ENCODE assay signal across 19 cellular contexts in the genomic region with DNA sequence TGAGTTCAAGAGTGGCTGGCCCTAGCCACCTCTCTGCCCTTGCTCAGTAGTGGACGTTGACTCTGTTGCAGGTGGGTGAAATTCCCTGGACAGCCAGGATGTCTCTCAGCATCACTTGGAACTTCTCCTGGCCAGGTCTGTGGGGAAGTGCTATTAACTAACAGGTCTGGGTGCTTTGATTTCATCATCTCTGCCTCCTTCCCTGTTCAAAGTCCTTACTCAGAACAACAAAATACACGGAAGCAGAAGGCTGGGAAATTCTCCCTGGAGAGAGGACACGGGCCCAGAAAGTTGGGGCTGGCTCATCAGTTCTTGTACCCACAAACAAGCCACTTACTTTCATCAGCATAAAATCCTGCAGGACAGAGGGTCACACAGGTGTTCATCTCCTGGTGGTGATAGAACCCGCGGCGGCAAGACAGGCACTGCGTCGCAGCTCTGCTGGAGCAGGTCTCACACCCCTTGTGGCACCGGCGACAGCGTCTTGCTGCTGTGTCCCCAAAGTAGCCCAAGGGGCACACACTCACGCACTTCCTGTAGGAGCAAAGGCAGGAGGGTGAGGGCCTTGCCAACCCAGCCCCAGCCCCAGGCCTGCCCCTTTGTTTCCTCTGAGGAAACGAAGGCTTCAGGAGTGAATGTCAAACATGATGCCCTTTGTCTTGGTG. TPM values are rescaled to one million over a fixed set of nuclear protein-coding genes. Genes with fewer than 3 reads are reported as not detected.
DNase-seq lines count a peak whose midpoint lies in the region; ATAC-seq, FAIRE-seq and TF ChIP-seq lines count a peak whose summit lies in the region.
"Had no signal": no experiment of that assay in that cellular context is flagged by ENCODE, and none has a peak within 500 bp of the region (broad histone marks: within the 10 kb centered on the region; RNA-seq: fewer than 3 reads in every experiment).

No MANE protein-coding gene starts in this region.

- DNase-seq in Caco-2 (peak in 1 of 2 experiments; percentile 47), colonic mucosa (peak; percentile 59), HepG2 (ENCODE audit: low spot score) (peak; percentile 61), progenitor cell of endocrine pancreas (ENCODE audit: low spot score, unreplicated experiment) (no peak), substantia nigra (lab: John Stamatoyannopoulos, UW) (no peak), iPS-NIHi7 (ENCODE audit: extremely low spot score) (no peak)
- no peak for DNase-seq in activated T-helper 1 cell treated with anti-CD3 and anti-CD28 coated beads, Interleukin-12 subunit alpha, Interleukin-12 subunit beta, Interleukin-2, Interleukin-4 antibody, amounts not matched to agents 30 ng/mL and 10 ng/mL and 1 ng/mL, durations not matched to agents 14 hours and 24 hours and 36 hours (ENCODE audit: low spot score)
- DNase-seq: COR-L47, HCEC 1CT, MM.1S, NCI-H1105 treated with DMSO at 0.1 percent for 48 hours, NCI-H1930, NCI-H2171, NCI-H446 treated with DMSO at 0.1 percent for 48 hours, NCI-H748 treated with DMSO at 0.1 percent for 48 hours, Right ventricle myocardium superior had no signal

- H3K4me1 ChIP-seq in Caco-2 (peaks cover 10% of the 10 kb centered on the region), colonic mucosa (no peaks in the 10 kb centered on the region), HepG2 (ENCODE audit: insufficient read depth, low read length) (peaks cover 26% of the 10 kb centered on the region)

- H2AFZ ChIP-seq in HepG2 (ENCODE audit: low read length), result no peak overlapping the region

- H3K9me3 Mint-ChIP-seq in Caco-2 (ENCODE audit: unreplicated experiment) (no peaks in the 10 kb centered on the region), progenitor cell of endocrine pancreas (ENCODE audit: low read depth) (no peaks in the 10 kb centered on the region)
- peaks cover 3% of the 10 kb centered on the region for H3K9me3 Mint-ChIP-seq in activated T-helper 1 cell treated with anti-CD3 and anti-CD28 coated beads, Interleukin-12 subunit alpha, Interleukin-12 subunit beta, Interleukin-2, Interleukin-4 antibody, amounts not matched to agents 30 ng/mL and 10 ng/mL and 1 ng/mL, durations not matched to agents 14 hours and 24 hours and 36 hours

- 0 out of 4 replicates have a peak, but pooled peaks of 1 of the 2 experiments have one; percentile 33 for TF ChIP-seq EP300 in HepG2 (IDR thresholded peaks at IDR 0.05; ENCODE audit: low read depth in 2 of 2, low read length in 2 of 2)
- TF ChIP-seq EP300 in HepG2 (CRISPR knock-in tag; IDR thresholded peaks at IDR 0.05; ENCODE audit: borderline replicate concordance), result no peak

- WGBS in HepG2 (ENCODE audit: low lambda C conversion rate), result 45% methylated on average over 4 of the region's 13 CpGs

- H3K27me3 ChIP-seq in Caco-2 (replicated peaks; ENCODE audit: control insufficient read depth, insufficient read depth, low read length) (no peaks in the 10 kb centered on the region), colonic mucosa (no peaks in the 10 kb centered on the region), HepG2 (ENCODE audit: control insufficient read depth in 1 of 2, insufficient read depth in 2 of 2, low read length in 2 of 2) (no peaks in the 10 kb centered on the region)

- H3K4me3 Mint-ChIP-seq in Caco-2 (ENCODE audit: unreplicated experiment) (no peak overlapping the region), progenitor cell of endocrine pancreas (ENCODE audit: low read depth) (no peak overlapping the region)
- no peak overlapping the region for H3K4me3 Mint-ChIP-seq in activated T-helper 1 cell treated with anti-CD3 and anti-CD28 coated beads, Interleukin-12 subunit alpha, Interleukin-12 subunit beta, Interleukin-2, Interleukin-4 antibody, amounts not matched to agents 30 ng/mL and 10 ng/mL and 1 ng/mL, durations not matched to agents 14 hours and 24 hours and 36 hours

- intact Hi-C loops in Caco-2 (cut with micrococcal nuclease; ENCODE audit: unreplicated experiment), result no loop called here
- intact Hi-C loops in colonic mucosa (cut with DNase I), result no loop called here
- intact Hi-C loops in HepG2 (cut with micrococcal nuclease; ENCODE audit: unreplicated experiment), result no loop called here
- intact Hi-C loops in activated T-helper 1 cell treated with anti-CD3 and anti-CD28 coated beads, Interleukin-12 subunit alpha, Interleukin-12 subunit beta, Interleukin-2, Interleukin-4 antibody, amounts not matched to agents 30 ng/mL and 10 ng/mL and 1 ng/mL, durations not matched to agents 14 hours and 24 hours and 36 hours (cut with micrococcal nuclease), result no loop called here

- H3K79me2 ChIP-seq in HepG2 (ENCODE audit: insufficient read depth, low read length), result no peaks in the 10 kb centered on the region

- H3K36me3 ChIP-seq in Caco-2 (ENCODE audit: control insufficient read depth, insufficient read depth, low read length), result no peaks in the 10 kb centered on the region; the same call in 1 of the 2 replicates
- H3K36me3 ChIP-seq in colonic mucosa, result no peaks in the 10 kb centered on the region
- peaks cover 24 to 75% of the 10 kb centered on the region in 2 experiments for H3K36me3 ChIP-seq in HepG2 (replicated peaks in 1 of 2; ENCODE audit: control insufficient read depth in 1 of 2, insufficient read depth in 2 of 2, low read length in 2 of 2)

- H3K27ac Mint-ChIP-seq in Caco-2 (ENCODE audit: unreplicated experiment), result peak overlapping the region; percentile 37
- peak overlapping the region; percentile 17 for H3K27ac Mint-ChIP-seq in progenitor cell of endocrine pancreas
- no peak overlapping the region for H3K27ac Mint-ChIP-seq in activated T-helper 1 cell treated with anti-CD3 and anti-CD28 coated beads, Interleukin-12 subunit alpha, Interleukin-12 subunit beta, Interleukin-2, Interleukin-4 antibody, amounts not matched to agents 30 ng/mL and 10 ng/mL and 1 ng/mL, durations not matched to agents 14 hours and 24 hours and 36 hours

- H3K4me1 Mint-ChIP-seq in Caco-2 (ENCODE audit: low read depth, unreplicated experiment) (peaks cover 6% of the 10 kb centered on the region), progenitor cell of endocrine pancreas (ENCODE audit: low read depth) (no peaks in the 10 kb centered on the region)
- peaks cover 13% of the 10 kb centered on the region for H3K4me1 Mint-ChIP-seq in activated T-helper 1 cell treated with anti-CD3 and anti-CD28 coated beads, Interleukin-12 subunit alpha, Interleukin-12 subunit beta, Interleukin-2, Interleukin-4 antibody, amounts not matched to agents 30 ng/mL and 10 ng/mL and 1 ng/mL, durations not matched to agents 14 hours and 24 hours and 36 hours (ENCODE audit: low read depth)

- FAIRE-seq in HepG2 (lab: Jason Lieb, UNC), result peak; percentile 12
- FAIRE-seq: GM12878, GM18507 had no signal

- peak overlapping the region; percentile 44 for H3K4me2 ChIP-seq in HepG2 (ENCODE audit: low read depth, low read length)

- H3K27me3 Mint-ChIP-seq in Caco-2 (ENCODE audit: insufficient read depth, unreplicated experiment), result no peaks in the 10 kb centered on the region
- H3K27me3 Mint-ChIP-seq in progenitor cell of endocrine pancreas, result peaks cover 34% of the 10 kb centered on the region
- peaks cover 10% of the 10 kb centered on the region for H3K27me3 Mint-ChIP-seq in activated T-helper 1 cell treated with anti-CD3 and anti-CD28 coated beads, Interleukin-12 subunit alpha, Interleukin-12 subunit beta, Interleukin-2, Interleukin-4 antibody, amounts not matched to agents 30 ng/mL and 10 ng/mL and 1 ng/mL, durations not matched to agents 14 hours and 24 hours and 36 hours (ENCODE audit: insufficient read depth)

- no peak for TF ChIP-seq RAD21 in HepG2 (CRISPR knock-in tag; IDR thresholded peaks at IDR 0.05)

- peak overlapping the region; percentile 12 for H3K27ac ChIP-seq in colonic mucosa
- H3K27ac ChIP-seq in HepG2 (ENCODE audit: extremely low read length, insufficient read depth, low read length), result peak overlapping the region; percentile 62
- H3K27ac ChIP-seq in substantia nigra (ENCODE audit: low read depth, low read length, poor library complexity, severe bottlenecking), result no peak overlapping the region

- BruUV-seq in Caco-2 (replicated peaks; lab: Mats Ljungman, UMichigan) (no TSS peak), HepG2 (replicated peaks; lab: Mats Ljungman, UMichigan) (no TSS peak)

- POLR2A ChIA-PET in Caco-2 (lab: Charles Lee) (no interaction called here), HepG2 (lab: Yijun Ruan, JAX) (no interaction called here)

- in situ Hi-C loops in HepG2 (cut with HindIII; ENCODE audit: extremely low pct_ligation_motif_present, low pct_unique_long_range_greater_than_20kb), result no loop called here

- peaks cover 9% of the 10 kb centered on the region for H3K36me3 Mint-ChIP-seq in Caco-2 (ENCODE audit: insufficient read depth, unreplicated experiment)
- no peaks in the 10 kb centered on the region for H3K36me3 Mint-ChIP-seq in progenitor cell of endocrine pancreas (ENCODE audit: insufficient read depth)
- peaks cover 2% of the 10 kb centered on the region for H3K36me3 Mint-ChIP-seq in activated T-helper 1 cell treated with anti-CD3 and anti-CD28 coated beads, Interleukin-12 subunit alpha, Interleukin-12 subunit beta, Interleukin-2, Interleukin-4 antibody, amounts not matched to agents 30 ng/mL and 10 ng/mL and 1 ng/mL, durations not matched to agents 14 hours and 24 hours and 36 hours (ENCODE audit: low read depth)

- H4K20me1 ChIP-seq in HepG2 (ENCODE audit: insufficient read depth, low read length), result no peaks in the 10 kb centered on the region

- ATAC-seq in HepG2 (peak; percentile 72), HG03460 (IDR thresholded peaks at IDR 0.05; ENCODE audit: unreplicated experiment) (no peak)
- ATAC-seq: GM12878 had no signal

- TF ChIP-seq POLR2A in HepG2 (IDR thresholded peaks at IDR 0.05; ENCODE audit: insufficient read depth in 1 of 2, low read depth in 2 of 2, low read length in 2 of 2), result no peak

- CTCF ChIA-PET in Caco-2 (lab: Charles Lee) (no interaction called here), HepG2 (lab: Yijun Ruan, JAX; ENCODE audit: low intra/inter-chr PET ratio, low total read pairs) (no interaction called here)

- no peak overlapping the region for H3K4me3 ChIP-seq in Caco-2 (ENCODE audit: low read depth, low read length)
- H3K4me3 ChIP-seq in colonic mucosa, result no peak overlapping the region
- peak overlapping the region in 1 of 3 experiments; percentile 5; a peak in 1 of 6 replicates for H3K4me3 ChIP-seq in HepG2 (replicated peaks in 1 of 3; ENCODE audit: insufficient read depth in 1 of 3, low read depth in 2 of 3, low read length in 3 of 3)
- H3K4me3 ChIP-seq: GM12878 had no signal

- H3K9me3 ChIP-seq in Caco-2 (no peaks in the 10 kb centered on the region), colonic mucosa (no peaks in the 10 kb centered on the region), HepG2 (ENCODE audit: low read length) (no peaks in the 10 kb centered on the region)

- no peak overlapping the region for H3K9ac ChIP-seq in colonic mucosa (ENCODE audit: low read depth in 2 of 2, low read length in 2 of 2)
- H3K9ac ChIP-seq in HepG2 (ENCODE audit: insufficient read depth, low read depth, low read length), result peak overlapping the region; percentile 12; the same call in 1 of the 2 replicates

- no peak for TF ChIP-seq CTCF in Caco-2 (IDR thresholded peaks at IDR 0.05; ENCODE audit: insufficient read depth in 1 of 2, low read depth in 1 of 2, low read length in 1 of 2, severe bottlenecking in 1 of 2, unreplicated experiment in 1 of 2)
- TF ChIP-seq CTCF in colonic mucosa (IDR thresholded peaks at IDR 0.05), result no peak
- no peak for TF ChIP-seq CTCF in HepG2 (CRISPR knock-in tag; IDR thresholded peaks at IDR 0.05)
- TF ChIP-seq CTCF in progenitor cell of endocrine pancreas (IDR thresholded peaks at IDR 0.05; ENCODE audit: unreplicated experiment), result no peak

RNA-seq across cellular contexts. Expression of gene SNRPA1, which starts 29.6 kb away (rescaled TPM):
- total RNA-seq in Caco-2 (2022) (123 and 132 TPM in 2 replicates), colonic mucosa (10 to 100 TPM; 52.6 to 82.7 TPM), HepG2 (2016; rRNA removed; fragmentation: Illumina TruSeq; extraction: Trizol) (41.2 and 72.5 TPM in 2 replicates), progenitor cell of endocrine pancreas (70.6 and 78.6 TPM in 2 replicates)
- total RNA-seq in HepG2 (2016; cell fraction: cytosol; rRNA removed; fragmentation: Illumina TruSeq; extraction: Trizol; ENCODE audit: low read depth), result 21.5 and 21.7 TPM in 2 replicates
- 44.9 and 72.9 TPM in 2 replicates for total RNA-seq in HepG2 (2016; cell fraction: insoluble cytoplasmic fraction; rRNA removed; fragmentation: Illumina TruSeq; extraction: Trizol)
- 29.4 and 29.6 TPM in 2 replicates for total RNA-seq in HepG2 (2016; cell fraction: membrane; rRNA removed; fragmentation: Illumina TruSeq; extraction: Trizol)
- 43.1 and 47.7 TPM in 2 replicates for total RNA-seq in HepG2 (2016; cell fraction: nucleus; rRNA removed; fragmentation: Illumina TruSeq; extraction: Trizol)
- 80.0 and 108 TPM in 2 replicates for polyA plus RNA-seq in HepG2 (2011; rRNA removed)
- polyA plus RNA-seq in HepG2 (2011; cell fraction: cytosol; rRNA removed), result 70.8 and 71.1 TPM in 2 replicates
- polyA plus RNA-seq in HepG2 (2011; cell fraction: nucleus; rRNA removed), result 95.5 and 97.7 TPM in 2 replicates
- polyA plus RNA-seq in HepG2 (2012), result 77.4 and 94.8 TPM in 2 replicates
- 43.0 and 50.4 TPM in 2 replicates for polyA plus RNA-seq in HepG2 (2016; cell fraction: cytosol; fragmentation: Illumina TruSeq; extraction: Trizol; ENCODE audit: low read depth)
- polyA plus RNA-seq in HepG2 (2016; cell fraction: insoluble cytoplasmic fraction; fragmentation: Illumina TruSeq; extraction: Trizol; ENCODE audit: low read depth), result 177 and 178 TPM in 2 replicates
- polyA plus RNA-seq in HepG2 (2016; cell fraction: membrane; fragmentation: Illumina TruSeq; extraction: Trizol; ENCODE audit: low read depth), result 42.8 and 43.9 TPM in 2 replicates
- 92.5 and 99.3 TPM in 2 replicates for polyA plus RNA-seq in HepG2 (2016; cell fraction: nucleus; fragmentation: Illumina TruSeq; extraction: Trizol; ENCODE audit: insufficient read depth, low read depth)
- 12.8 and 30.9 TPM in 2 replicates for polyA minus RNA-seq in HepG2 (2011; rRNA and poly(A)+ RNA removed; ENCODE audit: low replicate concordance)
- 23.8 and 31.7 TPM in 2 replicates for polyA minus RNA-seq in HepG2 (2011; cell fraction: cytosol; rRNA and poly(A)+ RNA removed)
- 50.7 and 51.6 TPM in 2 replicates for polyA minus RNA-seq in HepG2 (2011; cell fraction: nucleus; rRNA and poly(A)+ RNA removed)
- total RNA-seq in activated T-helper 1 cell treated with anti-CD3 and anti-CD28 coated beads, Interleukin-12 subunit alpha, Interleukin-12 subunit beta, Interleukin-2, Interleukin-4 antibody, amounts not matched to agents 30 ng/mL and 10 ng/mL and 1 ng/mL, durations not matched to agents 14 hours and 24 hours and 36 hours, result 176 and 184 TPM in 2 replicates

RNA-seq across cellular contexts. Expression of gene SELENOS, which starts 47.4 kb away (rescaled TPM):
- total RNA-seq in Caco-2 (2022) (69.7 and 71.3 TPM in 2 replicates), colonic mucosa (100 to 1,000 TPM in 1 of 2 donors, 10 to 100 TPM in 1; 85.8 to 121 TPM), HepG2 (2016; rRNA removed; fragmentation: Illumina TruSeq; extraction: Trizol) (31.6 and 63.0 TPM in 2 replicates), progenitor cell of endocrine pancreas (44.7 and 51.9 TPM in 2 replicates)
- 25.6 and 30.5 TPM in 2 replicates for total RNA-seq in HepG2 (2016; cell fraction: cytosol; rRNA removed; fragmentation: Illumina TruSeq; extraction: Trizol; ENCODE audit: low read depth)
- 31.1 and 66.3 TPM in 2 replicates for total RNA-seq in HepG2 (2016; cell fraction: insoluble cytoplasmic fraction; rRNA removed; fragmentation: Illumina TruSeq; extraction: Trizol)
- 32.0 and 35.3 TPM in 2 replicates for total RNA-seq in HepG2 (2016; cell fraction: membrane; rRNA removed; fragmentation: Illumina TruSeq; extraction: Trizol)
- total RNA-seq in HepG2 (2016; cell fraction: nucleus; rRNA removed; fragmentation: Illumina TruSeq; extraction: Trizol), result 52.7 and 62.7 TPM in 2 replicates
- polyA plus RNA-seq in HepG2 (2011; rRNA removed), result 56.6 and 66.1 TPM in 2 replicates
- 58.8 and 79.4 TPM in 2 replicates for polyA plus RNA-seq in HepG2 (2011; cell fraction: cytosol; rRNA removed)
- 21.8 and 28.5 TPM in 2 replicates for polyA plus RNA-seq in HepG2 (2011; cell fraction: nucleus; rRNA removed)
- polyA plus RNA-seq in HepG2 (2012), result 38.2 and 44.5 TPM in 2 replicates
- polyA plus RNA-seq in HepG2 (2016; cell fraction: cytosol; fragmentation: Illumina TruSeq; extraction: Trizol; ENCODE audit: low read depth), result 19.0 and 26.3 TPM in 2 replicates
- 29.3 and 32.0 TPM in 2 replicates for polyA plus RNA-seq in HepG2 (2016; cell fraction: insoluble cytoplasmic fraction; fragmentation: Illumina TruSeq; extraction: Trizol; ENCODE audit: low read depth)
- polyA plus RNA-seq in HepG2 (2016; cell fraction: membrane; fragmentation: Illumina TruSeq; extraction: Trizol; ENCODE audit: low read depth), result 23.0 and 24.1 TPM in 2 replicates
- polyA plus RNA-seq in HepG2 (2016; cell fraction: nucleus; fragmentation: Illumina TruSeq; extraction: Trizol; ENCODE audit: insufficient read depth, low read depth), result 81.3 and 91.5 TPM in 2 replicates
- 31.0 and 35.1 TPM in 2 replicates for polyA minus RNA-seq in HepG2 (2011; rRNA and poly(A)+ RNA removed; ENCODE audit: low replicate concordance)
- polyA minus RNA-seq in HepG2 (2011; cell fraction: cytosol; rRNA and poly(A)+ RNA removed), result 19.4 and 21.8 TPM in 2 replicates
- 64.9 and 77.1 TPM in 2 replicates for polyA minus RNA-seq in HepG2 (2011; cell fraction: nucleus; rRNA and poly(A)+ RNA removed)
- 47.4 and 53.0 TPM in 2 replicates for total RNA-seq in activated T-helper 1 cell treated with anti-CD3 and anti-CD28 coated beads, Interleukin-12 subunit alpha, Interleukin-12 subunit beta, Interleukin-2, Interleukin-4 antibody, amounts not matched to agents 30 ng/mL and 10 ng/mL and 1 ng/mL, durations not matched to agents 14 hours and 24 hours and 36 hours

Comparison
In these comparisons a context has a peak if more than half of its experiments do, and no peak if none do; other contexts are left out.
1. DNase-seq: peak in colonic mucosa (single experiment) and HepG2 (single experiment); none in progenitor cell of endocrine pancreas (single experiment), activated T-helper 1 cell treated with anti-CD3 and anti-CD28 coated beads, Interleukin-12 subunit alpha, Interleukin-12 subunit beta, Interleukin-2, Interleukin-4 antibody, amounts not matched to agents 30 ng/mL and 10 ng/mL and 1 ng/mL, durations not matched to agents 14 hours and 24 hours and 36 hours (single experiment), substantia nigra (0 of 49) and iPS-NIHi7 (single experiment).